Comparison of ENCODE assay signal across 1 cellular context in genomic region chr7:44630791-44631457, GRCh38.
TF ChIP-seq lines count a peak whose summit lies in the region.

No MANE protein-coding gene starts in this region.

TF ChIP-seq in H1, 55 proteins besides CTCF, POLR2A, EP300 and RAD21:
- TF ChIP-seq BRCA1 (IDR thresholded peaks at IDR 0.05; ENCODE audit: low read depth, low read length) (no peak), E2F6 (IDR thresholded peaks at IDR 0.05) (no peak), JUND (IDR thresholded peaks at IDR 0.05; ENCODE audit: low read length) (no peak), RFX5 (IDR thresholded peaks at IDR 0.05; ENCODE audit: borderline replicate concordance, low read depth, low read length) (no peak), MAX (IDR thresholded peaks at IDR 0.05) (no peak), BACH1 (IDR thresholded peaks at IDR 0.05; ENCODE audit: low read length) (no peak), CHD7 (IDR thresholded peaks at IDR 0.05; ENCODE audit: insufficient replicate concordance, low read length) (no peak)
